Comparison of ENCODE assay signal across 1 cellular context in the genomic region with DNA sequence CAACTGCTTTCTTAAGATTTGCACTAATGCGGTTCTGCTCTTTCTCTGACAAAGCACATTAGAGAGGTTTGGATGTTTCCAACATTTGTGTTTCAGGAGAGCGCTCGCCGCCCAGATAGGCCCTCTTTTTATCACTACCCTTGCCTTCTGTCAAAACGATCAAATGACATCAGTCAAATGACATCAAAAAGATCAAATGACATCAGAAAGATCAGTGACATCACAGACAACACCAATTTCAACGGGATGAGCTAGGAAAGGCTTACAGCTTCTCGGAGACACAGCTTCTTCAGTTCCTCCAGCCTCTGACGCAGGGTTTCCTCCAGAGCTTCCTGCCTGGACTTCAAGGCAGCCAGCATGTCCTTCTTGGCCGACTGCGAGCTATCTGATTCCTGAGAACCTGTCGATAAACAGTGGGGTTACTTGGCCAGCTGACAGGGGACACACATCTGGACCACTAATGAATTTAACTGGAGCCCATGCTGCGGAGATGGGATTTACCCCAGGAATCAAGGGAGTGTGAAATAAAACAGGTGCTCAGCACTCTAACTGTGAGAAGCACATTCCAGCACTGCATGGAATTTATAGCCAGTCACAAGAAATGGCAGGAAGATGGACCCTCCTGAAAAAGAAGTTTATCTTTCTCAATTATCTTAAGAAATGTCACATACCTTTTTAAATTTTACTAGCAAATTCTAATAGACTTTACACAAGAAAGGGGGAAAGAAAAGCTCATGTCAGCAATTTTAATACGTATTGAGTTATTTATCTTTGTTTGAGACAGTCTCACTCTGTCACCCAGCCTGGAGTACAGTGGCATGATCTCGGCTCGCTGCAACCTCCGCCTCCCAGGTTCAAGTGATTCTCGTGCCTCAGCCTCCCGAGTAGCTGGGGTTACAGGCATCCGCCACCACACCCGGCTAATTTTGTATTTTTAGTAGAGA.
A peak's percentile ranks its signal among the peaks of the same experiment; 100 is the strongest.
TF ChIP-seq lines count a peak whose summit lies in the region.

No MANE protein-coding gene starts in this region.

TF ChIP-seq in K562, 482 proteins besides CTCF, POLR2A, EP300 and RAD21:
- TF ChIP-seq, protein P1, sequence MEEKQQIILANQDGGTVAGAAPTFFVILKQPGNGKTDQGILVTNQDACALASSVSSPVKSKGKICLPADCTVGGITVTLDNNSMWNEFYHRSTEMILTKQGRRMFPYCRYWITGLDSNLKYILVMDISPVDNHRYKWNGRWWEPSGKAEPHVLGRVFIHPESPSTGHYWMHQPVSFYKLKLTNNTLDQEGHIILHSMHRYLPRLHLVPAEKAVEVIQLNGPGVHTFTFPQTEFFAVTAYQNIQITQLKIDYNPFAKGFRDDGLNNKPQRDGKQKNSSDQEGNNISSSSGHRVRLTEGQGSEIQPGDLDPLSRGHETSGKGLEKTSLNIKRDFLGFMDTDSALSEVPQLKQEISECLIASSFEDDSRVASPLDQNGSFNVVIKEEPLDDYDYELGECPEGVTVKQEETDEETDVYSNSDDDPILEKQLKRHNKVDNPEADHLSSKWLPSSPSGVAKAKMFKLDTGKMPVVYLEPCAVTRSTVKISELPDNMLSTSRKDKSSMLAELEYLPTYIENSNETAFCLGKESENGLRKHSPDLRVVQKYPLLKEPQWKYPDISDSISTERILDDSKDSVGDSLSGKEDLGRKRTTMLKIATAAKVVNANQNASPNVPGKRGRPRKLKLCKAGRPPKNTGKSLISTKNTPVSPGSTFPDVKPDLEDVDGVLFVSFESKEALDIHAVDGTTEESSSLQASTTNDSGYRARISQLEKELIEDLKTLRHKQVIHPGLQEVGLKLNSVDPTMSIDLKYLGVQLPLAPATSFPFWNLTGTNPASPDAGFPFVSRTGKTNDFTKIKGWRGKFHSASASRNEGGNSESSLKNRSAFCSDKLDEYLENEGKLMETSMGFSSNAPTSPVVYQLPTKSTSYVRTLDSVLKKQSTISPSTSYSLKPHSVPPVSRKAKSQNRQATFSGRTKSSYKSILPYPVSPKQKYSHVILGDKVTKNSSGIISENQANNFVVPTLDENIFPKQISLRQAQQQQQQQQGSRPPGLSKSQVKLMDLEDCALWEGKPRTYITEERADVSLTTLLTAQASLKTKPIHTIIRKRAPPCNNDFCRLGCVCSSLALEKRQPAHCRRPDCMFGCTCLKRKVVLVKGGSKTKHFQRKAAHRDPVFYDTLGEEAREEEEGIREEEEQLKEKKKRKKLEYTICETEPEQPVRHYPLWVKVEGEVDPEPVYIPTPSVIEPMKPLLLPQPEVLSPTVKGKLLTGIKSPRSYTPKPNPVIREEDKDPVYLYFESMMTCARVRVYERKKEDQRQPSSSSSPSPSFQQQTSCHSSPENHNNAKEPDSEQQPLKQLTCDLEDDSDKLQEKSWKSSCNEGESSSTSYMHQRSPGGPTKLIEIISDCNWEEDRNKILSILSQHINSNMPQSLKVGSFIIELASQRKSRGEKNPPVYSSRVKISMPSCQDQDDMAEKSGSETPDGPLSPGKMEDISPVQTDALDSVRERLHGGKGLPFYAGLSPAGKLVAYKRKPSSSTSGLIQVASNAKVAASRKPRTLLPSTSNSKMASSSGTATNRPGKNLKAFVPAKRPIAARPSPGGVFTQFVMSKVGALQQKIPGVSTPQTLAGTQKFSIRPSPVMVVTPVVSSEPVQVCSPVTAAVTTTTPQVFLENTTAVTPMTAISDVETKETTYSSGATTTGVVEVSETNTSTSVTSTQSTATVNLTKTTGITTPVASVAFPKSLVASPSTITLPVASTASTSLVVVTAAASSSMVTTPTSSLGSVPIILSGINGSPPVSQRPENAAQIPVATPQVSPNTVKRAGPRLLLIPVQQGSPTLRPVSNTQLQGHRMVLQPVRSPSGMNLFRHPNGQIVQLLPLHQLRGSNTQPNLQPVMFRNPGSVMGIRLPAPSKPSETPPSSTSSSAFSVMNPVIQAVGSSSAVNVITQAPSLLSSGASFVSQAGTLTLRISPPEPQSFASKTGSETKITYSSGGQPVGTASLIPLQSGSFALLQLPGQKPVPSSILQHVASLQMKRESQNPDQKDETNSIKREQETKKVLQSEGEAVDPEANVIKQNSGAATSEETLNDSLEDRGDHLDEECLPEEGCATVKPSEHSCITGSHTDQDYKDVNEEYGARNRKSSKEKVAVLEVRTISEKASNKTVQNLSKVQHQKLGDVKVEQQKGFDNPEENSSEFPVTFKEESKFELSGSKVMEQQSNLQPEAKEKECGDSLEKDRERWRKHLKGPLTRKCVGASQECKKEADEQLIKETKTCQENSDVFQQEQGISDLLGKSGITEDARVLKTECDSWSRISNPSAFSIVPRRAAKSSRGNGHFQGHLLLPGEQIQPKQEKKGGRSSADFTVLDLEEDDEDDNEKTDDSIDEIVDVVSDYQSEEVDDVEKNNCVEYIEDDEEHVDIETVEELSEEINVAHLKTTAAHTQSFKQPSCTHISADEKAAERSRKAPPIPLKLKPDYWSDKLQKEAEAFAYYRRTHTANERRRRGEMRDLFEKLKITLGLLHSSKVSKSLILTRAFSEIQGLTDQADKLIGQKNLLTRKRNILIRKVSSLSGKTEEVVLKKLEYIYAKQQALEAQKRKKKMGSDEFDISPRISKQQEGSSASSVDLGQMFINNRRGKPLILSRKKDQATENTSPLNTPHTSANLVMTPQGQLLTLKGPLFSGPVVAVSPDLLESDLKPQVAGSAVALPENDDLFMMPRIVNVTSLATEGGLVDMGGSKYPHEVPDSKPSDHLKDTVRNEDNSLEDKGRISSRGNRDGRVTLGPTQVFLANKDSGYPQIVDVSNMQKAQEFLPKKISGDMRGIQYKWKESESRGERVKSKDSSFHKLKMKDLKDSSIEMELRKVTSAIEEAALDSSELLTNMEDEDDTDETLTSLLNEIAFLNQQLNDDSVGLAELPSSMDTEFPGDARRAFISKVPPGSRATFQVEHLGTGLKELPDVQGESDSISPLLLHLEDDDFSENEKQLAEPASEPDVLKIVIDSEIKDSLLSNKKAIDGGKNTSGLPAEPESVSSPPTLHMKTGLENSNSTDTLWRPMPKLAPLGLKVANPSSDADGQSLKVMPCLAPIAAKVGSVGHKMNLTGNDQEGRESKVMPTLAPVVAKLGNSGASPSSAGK (IDR thresholded peaks at IDR 0.05): no peak
- no peak for TF ChIP-seq RBM22 (IDR thresholded peaks at IDR 0.05; ENCODE audit: low read depth, low read length, poor library complexity, severe bottlenecking)
- TF ChIP-seq MAFF (IDR thresholded peaks at IDR 0.05; ENCODE audit: low read length): peak; percentile 59; the same call in 1 of the 2 replicates
- TF ChIP-seq C11orf30 (IDR thresholded peaks at IDR 0.05; ENCODE audit: low read depth): peak; percentile 71
- no peak for TF ChIP-seq SETDB1 (IDR thresholded peaks at IDR 0.05; ENCODE audit: low read length)
- TF ChIP-seq ETS2 (tag; IDR thresholded peaks at IDR 0.05; ENCODE audit: borderline replicate concordance, poor library complexity, severe bottlenecking): no peak
- peak; percentile 52 for TF ChIP-seq MAFG (tag; conservative IDR thresholded peaks at IDR 0.05)
- no peak for TF ChIP-seq ZNF224 (CRISPR knock-in tag; IDR thresholded peaks at IDR 0.05)
- TF ChIP-seq TGIF2 (CRISPR knock-in tag; IDR thresholded peaks at IDR 0.05): no peak
- TF ChIP-seq HCFC1 (IDR thresholded peaks at IDR 0.05; ENCODE audit: low read depth, low read length): no peak
- TF ChIP-seq ZNF316 (IDR thresholded peaks at IDR 0.05): peak; percentile 87
- TF ChIP-seq CREM (IDR thresholded peaks at IDR 0.05; ENCODE audit: low read depth): peak; percentile 22; the same call in 1 of the 2 replicates
- TF ChIP-seq MAFK (IDR thresholded peaks at IDR 0.05; ENCODE audit: low read length): peak; percentile 70
- TF ChIP-seq L3MBTL2 (IDR thresholded peaks at IDR 0.05): no peak
- TF ChIP-seq, protein P2, sequence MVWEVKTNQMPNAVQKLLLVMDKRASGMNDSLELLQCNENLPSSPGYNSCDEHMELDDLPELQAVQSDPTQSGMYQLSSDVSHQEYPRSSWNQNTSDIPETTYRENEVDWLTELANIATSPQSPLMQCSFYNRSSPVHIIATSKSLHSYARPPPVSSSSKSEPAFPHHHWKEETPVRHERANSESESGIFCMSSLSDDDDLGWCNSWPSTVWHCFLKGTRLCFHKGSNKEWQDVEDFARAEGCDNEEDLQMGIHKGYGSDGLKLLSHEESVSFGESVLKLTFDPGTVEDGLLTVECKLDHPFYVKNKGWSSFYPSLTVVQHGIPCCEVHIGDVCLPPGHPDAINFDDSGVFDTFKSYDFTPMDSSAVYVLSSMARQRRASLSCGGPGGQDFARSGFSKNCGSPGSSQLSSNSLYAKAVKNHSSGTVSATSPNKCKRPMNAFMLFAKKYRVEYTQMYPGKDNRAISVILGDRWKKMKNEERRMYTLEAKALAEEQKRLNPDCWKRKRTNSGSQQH (CRISPR knock-in tag; IDR thresholded peaks at IDR 0.05): no peak
- no peak for TF ChIP-seq ZBED1 (IDR thresholded peaks at IDR 0.05)
- TF ChIP-seq, protein P3, sequence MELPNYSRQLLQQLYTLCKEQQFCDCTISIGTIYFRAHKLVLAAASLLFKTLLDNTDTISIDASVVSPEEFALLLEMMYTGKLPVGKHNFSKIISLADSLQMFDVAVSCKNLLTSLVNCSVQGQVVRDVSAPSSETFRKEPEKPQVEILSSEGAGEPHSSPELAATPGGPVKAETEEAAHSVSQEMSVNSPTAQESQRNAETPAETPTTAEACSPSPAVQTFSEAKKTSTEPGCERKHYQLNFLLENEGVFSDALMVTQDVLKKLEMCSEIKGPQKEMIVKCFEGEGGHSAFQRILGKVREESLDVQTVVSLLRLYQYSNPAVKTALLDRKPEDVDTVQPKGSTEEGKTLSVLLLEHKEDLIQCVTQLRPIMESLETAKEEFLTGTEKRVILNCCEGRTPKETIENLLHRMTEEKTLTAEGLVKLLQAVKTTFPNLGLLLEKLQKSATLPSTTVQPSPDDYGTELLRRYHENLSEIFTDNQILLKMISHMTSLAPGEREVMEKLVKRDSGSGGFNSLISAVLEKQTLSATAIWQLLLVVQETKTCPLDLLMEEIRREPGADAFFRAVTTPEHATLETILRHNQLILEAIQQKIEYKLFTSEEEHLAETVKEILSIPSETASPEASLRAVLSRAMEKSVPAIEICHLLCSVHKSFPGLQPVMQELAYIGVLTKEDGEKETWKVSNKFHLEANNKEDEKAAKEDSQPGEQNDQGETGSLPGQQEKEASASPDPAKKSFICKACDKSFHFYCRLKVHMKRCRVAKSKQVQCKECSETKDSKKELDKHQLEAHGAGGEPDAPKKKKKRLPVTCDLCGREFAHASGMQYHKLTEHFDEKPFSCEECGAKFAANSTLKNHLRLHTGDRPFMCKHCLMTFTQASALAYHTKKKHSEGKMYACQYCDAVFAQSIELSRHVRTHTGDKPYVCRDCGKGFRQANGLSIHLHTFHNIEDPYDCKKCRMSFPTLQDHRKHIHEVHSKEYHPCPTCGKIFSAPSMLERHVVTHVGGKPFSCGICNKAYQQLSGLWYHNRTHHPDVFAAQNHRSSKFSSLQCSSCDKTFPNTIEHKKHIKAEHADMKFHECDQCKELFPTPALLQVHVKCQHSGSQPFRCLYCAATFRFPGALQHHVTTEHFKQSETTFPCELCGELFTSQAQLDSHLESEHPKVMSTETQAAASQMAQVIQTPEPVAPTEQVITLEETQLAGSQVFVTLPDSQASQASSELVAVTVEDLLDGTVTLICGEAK (IDR thresholded peaks at IDR 0.05): no peak
- TF ChIP-seq, protein P3 (CRISPR knock-in tag; IDR thresholded peaks at IDR 0.05): no peak
- no peak for TF ChIP-seq ATF1 (CRISPR knock-in tag; IDR thresholded peaks at IDR 0.05)
- TF ChIP-seq ATF1 (tag; IDR thresholded peaks at IDR 0.05): 0 out of 2 replicates have a peak, but pooled peaks have one; percentile 14
- TF ChIP-seq, protein P4, sequence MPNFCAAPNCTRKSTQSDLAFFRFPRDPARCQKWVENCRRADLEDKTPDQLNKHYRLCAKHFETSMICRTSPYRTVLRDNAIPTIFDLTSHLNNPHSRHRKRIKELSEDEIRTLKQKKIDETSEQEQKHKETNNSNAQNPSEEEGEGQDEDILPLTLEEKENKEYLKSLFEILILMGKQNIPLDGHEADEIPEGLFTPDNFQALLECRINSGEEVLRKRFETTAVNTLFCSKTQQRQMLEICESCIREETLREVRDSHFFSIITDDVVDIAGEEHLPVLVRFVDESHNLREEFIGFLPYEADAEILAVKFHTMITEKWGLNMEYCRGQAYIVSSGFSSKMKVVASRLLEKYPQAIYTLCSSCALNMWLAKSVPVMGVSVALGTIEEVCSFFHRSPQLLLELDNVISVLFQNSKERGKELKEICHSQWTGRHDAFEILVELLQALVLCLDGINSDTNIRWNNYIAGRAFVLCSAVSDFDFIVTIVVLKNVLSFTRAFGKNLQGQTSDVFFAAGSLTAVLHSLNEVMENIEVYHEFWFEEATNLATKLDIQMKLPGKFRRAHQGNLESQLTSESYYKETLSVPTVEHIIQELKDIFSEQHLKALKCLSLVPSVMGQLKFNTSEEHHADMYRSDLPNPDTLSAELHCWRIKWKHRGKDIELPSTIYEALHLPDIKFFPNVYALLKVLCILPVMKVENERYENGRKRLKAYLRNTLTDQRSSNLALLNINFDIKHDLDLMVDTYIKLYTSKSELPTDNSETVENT (CRISPR knock-in tag; IDR thresholded peaks at IDR 0.05): no peak
- no peak for TF ChIP-seq ILF3 (IDR thresholded peaks at IDR 0.05; ENCODE audit: borderline replicate concordance)
- TF ChIP-seq CREB1 (IDR thresholded peaks at IDR 0.05): peak; percentile 59; the same call in 1 of the 2 replicates
- TF ChIP-seq CREB1 (CRISPR knock-in tag; IDR thresholded peaks at IDR 0.05): no peak
